8 cellular contexts compared by ENCODE assay signal in genomic region chr6:143021543-143021942, GRCh38.
"Had no signal": no experiment of that assay in that cellular context is flagged by ENCODE, and none has a peak within 500 bp of the region (broad histone marks: within the 10 kb centered on the region; RNA-seq: fewer than 3 reads in every experiment).

No MANE protein-coding gene starts in this region.

- FAIRE-seq: H1, H54 had no signal

- H3K27ac ChIP-seq: HL-60 had no signal

- H2AFZ ChIP-seq: GM23338 had no signal

- H3K4me3 Mint-ChIP-seq: GM23338, H9, IgD-negative memory B cell had no signal

- ATAC-seq: GM23338 had no signal

- H3K36me3 Mint-ChIP-seq: IgD-negative memory B cell had no signal

- H3K27me3 Mint-ChIP-seq: IgD-negative memory B cell had no signal

- H3K4me2 ChIP-seq: GM23338 had no signal

- H3K4me3 ChIP-seq: GM23338 had no signal

- H3K4me1 Mint-ChIP-seq: GM23338, H9, IgD-negative memory B cell had no signal

- H3K27ac Mint-ChIP-seq: GM23338, H9, IgD-negative memory B cell had no signal

- DNase-seq: H9, HCEC 1CT, KG1 had no signal

- H3K9me3 Mint-ChIP-seq: GM23338, H9 had no signal
